18 cellular contexts compared by ENCODE assay signal in genomic region chr3:185781759-185782158, GRCh38. TPM values are rescaled to one million over a fixed set of nuclear protein-coding genes. Genes with fewer than 3 reads are reported as not detected.
DNase-seq lines count a peak whose midpoint lies in the region; ATAC-seq and TF ChIP-seq lines count a peak whose summit lies in the region.
"Had no signal": no experiment of that assay in that cellular context is flagged by ENCODE, and none has a peak within 500 bp of the region (broad histone marks: within the 10 kb centered on the region; RNA-seq: fewer than 3 reads in every experiment).

No MANE protein-coding gene starts in this region.

- no peak overlapping the region for H4K5ac ChIP-seq in mesendoderm (ENCODE audit: low read length)

- H3K79me1 ChIP-seq in mesendoderm (ENCODE audit: low read length): peaks cover 19% of the 10 kb centered on the region

- no peak overlapping the region for H2BK5ac ChIP-seq in mesendoderm (ENCODE audit: low read length)

- H3K9me3 Mint-ChIP-seq in HFFc6: no peaks in the 10 kb centered on the region
- H3K9me3 Mint-ChIP-seq: activated CD4-positive, alpha-beta T cell treated with anti-CD3 and anti-CD28 coated beads, Interleukin-2, amount 10 ng/mL, durations not matched to agents 7 days and 5 days; T-helper 2 cell treated with Interferon-gamma antibody and Interleukin-4, amounts not matched to agents 5 μg/mL and 100 μg/mL, for 36 hours had no signal

- no peak overlapping the region for H3K4me2 ChIP-seq in mesendoderm (ENCODE audit: low read length)

- H3K27me3 Mint-ChIP-seq in HFFc6 (ENCODE audit: insufficient read depth): peaks cover 1% of the 10 kb centered on the region; the same call in 1 of the 2 replicates
- H3K27me3 Mint-ChIP-seq: progenitor cell of endocrine pancreas had no signal

- H3K36me3 ChIP-seq in mesendoderm (ENCODE audit: control insufficient read depth, insufficient read depth, low read length) (no peaks in the 10 kb centered on the region), ovary (no peaks in the 10 kb centered on the region)
- H3K36me3 ChIP-seq: tibial artery had no signal

- H3K4ac ChIP-seq in mesendoderm (ENCODE audit: low read depth, low read length): no peak overlapping the region

- no peak overlapping the region for H2BK15ac ChIP-seq in mesendoderm (replicated peaks; ENCODE audit: low read depth)

- no peak overlapping the region for H3K4me3 ChIP-seq in foreskin fibroblast (ENCODE audit: low read depth in 1 of 2, low read length in 2 of 2)
- H3K4me3 ChIP-seq in mesendoderm (ENCODE audit: low read length): no peak overlapping the region
- H3K4me3 ChIP-seq in ovary: no peak overlapping the region
- H3K4me3 ChIP-seq: tibial artery had no signal

- TF ChIP-seq POLR2A in ovary (IDR thresholded peaks at IDR 0.05): no peak

- H3K56ac ChIP-seq in mesendoderm (ENCODE audit: low read length): no peak overlapping the region

- H3K9ac ChIP-seq in mesendoderm (ENCODE audit: low read length): no peak overlapping the region

- no peak for TF ChIP-seq EP300 in ovary (IDR thresholded peaks at IDR 0.05)

- no CpG with 5 or more reads among the region's 3 CpGs for WGBS in mesendoderm (ENCODE audit: extremely low coverage, insufficient coverage, low lambda C conversion rate)
- 77 to 87% (median 87%) methylated on average over 3 of the region's 3 CpGs for WGBS in ovary, 3 donors

- no peak overlapping the region for H2BK120ac ChIP-seq in mesendoderm (ENCODE audit: low read depth, low read length)

- intact Hi-C loops in ovary (cut with DNase I): no loop called here

- DNase-seq in AG08395 (ENCODE audit: low spot score) (peak; percentile 40), HFFc6 (peak; percentile 71), amniotic epithelial cell (ENCODE audit: low read depth) (peak; percentile 74), foreskin fibroblast (peak; percentile 64 to 79), mesendoderm (no peak), ovary (no peak)
- DNase-seq: activated CD4-positive, alpha-beta T cell treated with anti-CD3 and anti-CD28 coated beads, Interleukin-2, amount 10 ng/mL, durations not matched to agents 7 days and 5 days; activated T-cell treated with anti-CD3 and anti-CD28 coated beads, Interleukin-2, amount 50 U/mL, for 48 hours; amniotic stem cell; kidney glomerular epithelial cell; NCI-H1694; NCI-H526; RPMI8226; tibial artery had no signal

- no peak overlapping the region for H4K8ac ChIP-seq in mesendoderm (ENCODE audit: low read depth, low read length)

- H3K18ac ChIP-seq in mesendoderm (ENCODE audit: low read length): no peak overlapping the region

- no peak overlapping the region for H3K23ac ChIP-seq in mesendoderm (ENCODE audit: low read length)

- H3K4me1 Mint-ChIP-seq in HFFc6 (ENCODE audit: low read depth): peaks cover 81% of the 10 kb centered on the region
- H3K4me1 Mint-ChIP-seq: activated CD4-positive, alpha-beta T cell treated with anti-CD3 and anti-CD28 coated beads, Interleukin-2, amount 10 ng/mL, durations not matched to agents 7 days and 5 days had no signal

- H3K27me3 ChIP-seq in mesendoderm (ENCODE audit: insufficient read depth, low read length, poor library complexity) (no peaks in the 10 kb centered on the region), ovary (no peaks in the 10 kb centered on the region)
- H3K27me3 ChIP-seq: tibial artery had no signal

- peak overlapping the region; percentile 70 for H3K4me3 Mint-ChIP-seq in HFFc6
- H3K4me3 Mint-ChIP-seq: activated CD4-positive, alpha-beta T cell treated with anti-CD3 and anti-CD28 coated beads, Interleukin-2, amount 10 ng/mL, durations not matched to agents 7 days and 5 days; T-helper 2 cell treated with Interferon-gamma antibody and Interleukin-4, amounts not matched to agents 5 μg/mL and 100 μg/mL, for 36 hours had no signal

- TF ChIP-seq CTCF in HFFc6 (IDR thresholded peaks at IDR 0.05) (no peak), foreskin fibroblast (IDR thresholded peaks at IDR 0.05; ENCODE audit: low read depth, low read length) (no peak), ovary (IDR thresholded peaks at IDR 0.05) (no peak)

- ATAC-seq in GM19351 (IDR thresholded peaks at IDR 0.05; ENCODE audit: unreplicated experiment) (no peak), HG03354 (IDR thresholded peaks at IDR 0.05; ENCODE audit: poor library complexity, severe bottlenecking, unreplicated experiment) (no peak)

- peak overlapping the region; percentile 77 for H3K27ac Mint-ChIP-seq in HFFc6
- H3K27ac Mint-ChIP-seq: activated CD4-positive, alpha-beta T cell treated with anti-CD3 and anti-CD28 coated beads, Interleukin-2, amount 10 ng/mL, durations not matched to agents 7 days and 5 days; progenitor cell of endocrine pancreas; T-helper 2 cell treated with Interferon-gamma antibody and Interleukin-4, amounts not matched to agents 5 μg/mL and 100 μg/mL, for 36 hours had no signal

- H3K27ac ChIP-seq in mesendoderm (ENCODE audit: low read depth, low read length) (no peak overlapping the region), ovary (no peak overlapping the region)
- H3K27ac ChIP-seq: tibial artery had no signal

- H3K4me1 ChIP-seq in mesendoderm (ENCODE audit: control insufficient read depth, low read depth, low read length) (peaks cover 32% of the 10 kb centered on the region), ovary (ENCODE audit: insufficient read depth) (no peaks in the 10 kb centered on the region)
- H3K4me1 ChIP-seq: tibial artery had no signal

- H3K9me3 ChIP-seq in ovary: no peaks in the 10 kb centered on the region
- H3K9me3 ChIP-seq: tibial artery had no signal

- no peak overlapping the region for H2AK5ac ChIP-seq in mesendoderm (ENCODE audit: low read length)

- peaks cover 7% of the 10 kb centered on the region for H3K36me3 Mint-ChIP-seq in HFFc6 (ENCODE audit: low read depth)

- H3K79me2 ChIP-seq in mesendoderm (ENCODE audit: control insufficient read depth, insufficient read depth, low read length): peaks cover 80% of the 10 kb centered on the region

RNA-seq across cellular contexts. Expression of gene IGF2BP2, which starts 43.1 kb away (rescaled TPM):
- 100 to 1,000 TPM in 3 of 6 experiments, 10 to 100 TPM in 3; 97.2 to 111 (median 100.0) TPM for total RNA-seq in HFFc6 (2021; fragmentation: NEBNext Ultra II Directional; extraction: Animal tissue kit (Norgen Biotek cat#: 25700))
- polyA plus RNA-seq in mesendoderm (2013, experiment 1 of 2): 110 TPM
- 110 TPM for polyA plus RNA-seq in mesendoderm (2013, experiment 2 of 2)
- total RNA-seq in ovary: 10 to 100 TPM in 6 of 7 donors, 1 to 10 TPM in 1; 7.1 to 31.1 (median 16.6) TPM
- polyA plus RNA-seq in ovary: 1 to 10 TPM; 4.6 to 6.8 TPM

Comparison
In these comparisons a context has a peak if more than half of its experiments do, and no peak if none do; other contexts are left out.
1. DNase-seq: peak in AG08395 (single experiment), HFFc6 (single experiment), amniotic epithelial cell (single experiment) and foreskin fibroblast (2 of 2); none in mesendoderm (single experiment) and ovary (0 of 5).